In genomic region chr6:161837449-161837735, GRCh38 we compare ENCODE assay signal across 24 cellular contexts.
DNase-seq lines count a peak whose midpoint lies in the region; ATAC-seq, FAIRE-seq and TF ChIP-seq lines count a peak whose summit lies in the region.
"Had no signal": no experiment of that assay in that cellular context is flagged by ENCODE, and none has a peak within 500 bp of the region (broad histone marks: within the 10 kb centered on the region; RNA-seq: fewer than 3 reads in every experiment).

No MANE protein-coding gene starts in this region.

- H3K79me2 ChIP-seq in astrocyte (ENCODE audit: insufficient read depth, low read length): no peaks in the 10 kb centered on the region

- no peak overlapping the region for H3K4me3 Mint-ChIP-seq in astrocyte (ENCODE audit: unreplicated experiment)
- H3K4me3 Mint-ChIP-seq in mesothelial cell of epicardium: no peak overlapping the region
- H3K4me3 Mint-ChIP-seq in progenitor cell of endocrine pancreas (ENCODE audit: low read depth): no peak overlapping the region
- H3K4me3 Mint-ChIP-seq in effector memory CD8-positive, alpha-beta T cell: no peak overlapping the region
- H3K4me3 Mint-ChIP-seq: B cell; CD4-positive, CD25-positive, alpha-beta regulatory T cell; CD8-positive, alpha-beta memory T cell; IgD-negative memory B cell had no signal

- peaks cover 3% of the 10 kb centered on the region for H3K36me3 Mint-ChIP-seq in astrocyte (ENCODE audit: low read depth, unreplicated experiment)
- H3K36me3 Mint-ChIP-seq in mesothelial cell of epicardium: no peaks in the 10 kb centered on the region
- no peaks in the 10 kb centered on the region for H3K36me3 Mint-ChIP-seq in progenitor cell of endocrine pancreas (ENCODE audit: insufficient read depth)
- H3K36me3 Mint-ChIP-seq in effector memory CD8-positive, alpha-beta T cell (ENCODE audit: insufficient read depth): no peaks in the 10 kb centered on the region
- H3K36me3 Mint-ChIP-seq: CD8-positive, alpha-beta memory T cell; IgD-negative memory B cell had no signal

- H3K27ac Mint-ChIP-seq in astrocyte (ENCODE audit: unreplicated experiment) (peak overlapping the region; percentile 47), mesothelial cell of epicardium (peak overlapping the region; percentile 39), progenitor cell of endocrine pancreas (no peak overlapping the region)
- H3K27ac Mint-ChIP-seq in effector memory CD8-positive, alpha-beta T cell: no peak overlapping the region
- H3K27ac Mint-ChIP-seq: B cell; CD4-positive, CD25-positive, alpha-beta regulatory T cell; CD8-positive, alpha-beta memory T cell; IgD-negative memory B cell had no signal

- no peak overlapping the region for H2AFZ ChIP-seq in astrocyte (ENCODE audit: low read depth, low read length)

- no peak overlapping the region for H3K4me2 ChIP-seq in astrocyte (ENCODE audit: low read length)
- H3K4me2 ChIP-seq: A549; BLaER1 treated with 17β-estradiol and CSF1 and Interleukin-3, amounts not matched to agents 10 nM and 100 nM had no signal

- no peaks in the 10 kb centered on the region for H3K36me3 ChIP-seq in astrocyte (ENCODE audit: insufficient read depth, low read length)
- H3K36me3 ChIP-seq: BLaER1 treated with 17β-estradiol and CSF1 and Interleukin-3, amounts not matched to agents 10 nM and 100 nM had no signal

- no peaks in the 10 kb centered on the region for H4K20me1 ChIP-seq in astrocyte (ENCODE audit: insufficient read depth, low read length)
- H4K20me1 ChIP-seq: BLaER1 treated with 17β-estradiol and CSF1 and Interleukin-3, amounts not matched to agents 10 nM and 100 nM had no signal

- POLR2A ChIA-PET in HEK293T (lab: Yijun Ruan, JAX): no interaction called here

- H3K9ac ChIP-seq in astrocyte (ENCODE audit: low read length): no peak overlapping the region
- H3K9ac ChIP-seq: BLaER1 treated with 17β-estradiol and CSF1 and Interleukin-3, amounts not matched to agents 10 nM and 100 nM had no signal

- peaks cover 6% of the 10 kb centered on the region for H3K4me1 ChIP-seq in astrocyte (ENCODE audit: insufficient read depth, low read length)
- H3K4me1 ChIP-seq: BLaER1 treated with 17β-estradiol and CSF1 and Interleukin-3, amounts not matched to agents 10 nM and 100 nM had no signal

- no peak for ATAC-seq in effector memory CD8-positive, alpha-beta T cell (replicated peaks)
- ATAC-seq: HepG2 had no signal

- H3K9me3 ChIP-seq in astrocyte (ENCODE audit: insufficient read depth, low read depth, low read length): no peaks in the 10 kb centered on the region
- H3K9me3 ChIP-seq: A549; BLaER1 treated with 17β-estradiol and CSF1 and Interleukin-3, amounts not matched to agents 10 nM and 100 nM had no signal

- DNase-seq in HEK293T (ENCODE audit: extremely low spot score) (no peak), astrocyte (ENCODE audit: low read depth) (no peak), mesothelial cell of epicardium (ENCODE audit: low spot score in 2 of 2, unreplicated experiment in 2 of 2) (no peak), progenitor cell of endocrine pancreas (ENCODE audit: low spot score, unreplicated experiment) (no peak), DMS53 (lab: John Stamatoyannopoulos, UW) (no peak), foreskin melanocyte (no peak), Kasumi-1 (lab: John Stamatoyannopoulos, UW) (no peak)
- no peak for DNase-seq in effector memory CD8-positive, alpha-beta T cell
- DNase-seq: CD4-positive, CD25-positive, alpha-beta regulatory T cell; CD8-positive, alpha-beta memory T cell; COR-L47; DMS79; GDM1; GOT3; KBM-7 had no signal

- H3K4me1 Mint-ChIP-seq in astrocyte (ENCODE audit: low read depth, unreplicated experiment): peaks cover 11% of the 10 kb centered on the region
- H3K4me1 Mint-ChIP-seq in mesothelial cell of epicardium: peaks cover 38% of the 10 kb centered on the region
- H3K4me1 Mint-ChIP-seq in progenitor cell of endocrine pancreas (ENCODE audit: low read depth): peaks cover 12% of the 10 kb centered on the region
- H3K4me1 Mint-ChIP-seq in effector memory CD8-positive, alpha-beta T cell (ENCODE audit: low read depth in 2 of 2): no peaks in the 10 kb centered on the region
- H3K4me1 Mint-ChIP-seq: B cell; CD4-positive, CD25-positive, alpha-beta regulatory T cell; CD8-positive, alpha-beta memory T cell; IgD-negative memory B cell had no signal

- H3K27me3 Mint-ChIP-seq in astrocyte (ENCODE audit: low read depth, unreplicated experiment) (peaks cover 10% of the 10 kb centered on the region), mesothelial cell of epicardium (ENCODE audit: low read depth) (peaks cover 6% of the 10 kb centered on the region), progenitor cell of endocrine pancreas (peaks cover 52% of the 10 kb centered on the region)
- no peaks in the 10 kb centered on the region for H3K27me3 Mint-ChIP-seq in effector memory CD8-positive, alpha-beta T cell
- H3K27me3 Mint-ChIP-seq: B cell; CD4-positive, CD25-positive, alpha-beta regulatory T cell; IgD-negative memory B cell had no signal

- no peak overlapping the region for H3K4me3 ChIP-seq in astrocyte (ENCODE audit: insufficient read depth, low read depth, low read length)
- H3K4me3 ChIP-seq: A549; BLaER1 treated with 17β-estradiol and CSF1 and Interleukin-3, amounts not matched to agents 10 nM and 100 nM had no signal

- no peak for TF ChIP-seq CTCF in astrocyte (IDR thresholded peaks at IDR 0.05; ENCODE audit: insufficient read depth, low read depth, low read length)
- TF ChIP-seq CTCF in mesothelial cell of epicardium (IDR thresholded peaks at IDR 0.05; ENCODE audit: unreplicated experiment): no peak
- peak; percentile 0 for TF ChIP-seq CTCF in progenitor cell of endocrine pancreas (IDR thresholded peaks at IDR 0.05; ENCODE audit: unreplicated experiment)

- FAIRE-seq in astrocyte (lab: Jason Lieb, UNC): no peak
- FAIRE-seq: A549, D721Med, GM12892, GM18507, HTR-8/SVneo had no signal

- no peak overlapping the region for H3K27ac ChIP-seq in astrocyte (ENCODE audit: low read depth, low read length)
- H3K27ac ChIP-seq: A549; BLaER1 treated with 17β-estradiol and CSF1 and Interleukin-3, amounts not matched to agents 10 nM and 100 nM had no signal

- H3K9me3 Mint-ChIP-seq in astrocyte (ENCODE audit: unreplicated experiment): no peaks in the 10 kb centered on the region
- H3K9me3 Mint-ChIP-seq in mesothelial cell of epicardium: peaks cover 4% of the 10 kb centered on the region
- H3K9me3 Mint-ChIP-seq in progenitor cell of endocrine pancreas (ENCODE audit: low read depth): no peaks in the 10 kb centered on the region
- H3K9me3 Mint-ChIP-seq in effector memory CD8-positive, alpha-beta T cell: peaks cover 0 to 4% of the 10 kb centered on the region in 2 donors
- H3K9me3 Mint-ChIP-seq: IgD-negative memory B cell had no signal

- no peaks in the 10 kb centered on the region for H3K27me3 ChIP-seq in astrocyte (ENCODE audit: insufficient read depth, low read length)

- CTCF ChIA-PET in HEK293T (lab: Yijun Ruan, JAX): interaction anchor here (0.6 kb wide), 1 partner anchor 139 kb away, joined by 3 read pairs; no protein-coding TSS in a partner anchor

TF ChIP-seq in HEK293T, 16 proteins besides CTCF, POLR2A, EP300 and RAD21:
- TF ChIP-seq ZNF384 (IDR thresholded peaks at IDR 0.05): peak; percentile 57; the same call in 1 of the 2 replicates
- no peak for TF ChIP-seq FOXK2 (IDR thresholded peaks at IDR 0.05)

Comparison
In these comparisons a context has a peak if more than half of its experiments do, and no peak if none do; other contexts are left out.
1. H3K27ac Mint-ChIP-seq: peak in astrocyte (single experiment) and mesothelial cell of epicardium (single experiment); none in progenitor cell of endocrine pancreas (single experiment) and effector memory CD8-positive, alpha-beta T cell (0 of 2).